Comparison of ENCODE assay signal across 11 cellular contexts in the genomic region with DNA sequence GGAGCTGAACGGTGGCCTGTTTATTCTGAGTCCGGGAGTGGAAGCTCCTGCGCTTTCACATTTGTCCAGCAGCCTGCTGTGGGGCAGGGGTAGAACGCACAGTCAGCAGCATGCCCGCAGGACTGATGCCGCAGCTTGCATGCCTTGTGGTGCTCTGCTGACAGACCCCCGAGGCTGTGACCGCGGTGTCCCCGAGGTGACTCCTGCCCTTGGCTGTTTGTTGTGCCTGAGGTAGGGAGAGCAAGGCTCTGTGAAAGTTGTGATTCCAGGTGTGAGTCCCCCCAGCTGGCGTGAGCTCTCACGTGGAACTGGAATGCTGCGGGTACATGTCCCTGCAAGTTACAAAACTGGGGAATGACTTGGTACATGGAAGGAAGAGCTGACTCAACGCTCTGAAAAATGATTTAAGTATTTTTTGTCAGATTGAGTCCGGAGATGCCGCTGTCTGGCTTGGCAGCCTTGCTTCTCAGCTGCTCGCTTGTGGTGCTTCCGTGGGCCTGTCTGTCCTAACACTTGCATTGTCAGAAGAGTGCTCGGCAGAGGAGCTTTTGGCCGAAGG. TPM values are rescaled to one million over a fixed set of nuclear protein-coding genes. Genes with fewer than 3 reads are reported as not detected.
A peak's percentile ranks its signal among the peaks of the same experiment; 100 is the strongest.
DNase-seq lines count a peak whose midpoint lies in the region; ATAC-seq and TF ChIP-seq lines count a peak whose summit lies in the region.
"Had no signal": no experiment of that assay in that cellular context is flagged by ENCODE, and none has a peak within 500 bp of the region (broad histone marks: within the 10 kb centered on the region; RNA-seq: fewer than 3 reads in every experiment).

No MANE protein-coding gene starts in this region.

- DNase-seq in GM23248 (peak; percentile 76), adrenal gland (peak in 6 of 7 donors; percentile 64 to 87 (median 76)), right cardiac atrium (peak in 1 of 3 donors; percentile 65), sigmoid colon (peak; percentile 65), NCI-H510A (lab: John Stamatoyannopoulos, UW) (no peak), A172 (ENCODE audit: low spot score) (no peak), DMS114 treated with DMSO at 0.1 percent for 48 hours (lab: John Stamatoyannopoulos, UW; ENCODE audit: unreplicated experiment) (no peak)
- DNase-seq: MG63, SW 1271 had no signal

- intact Hi-C loops in adrenal gland (cut with DNase I): no loop called here
- intact Hi-C loops in right cardiac atrium (cut with DNase I): no loop called here
- intact Hi-C loops in sigmoid colon (cut with DNase I): loop anchor here (5.0 kb wide), 1 partner anchor 34 kb away; no protein-coding TSS in a partner anchor

- H3K27me3 ChIP-seq in GM23248 (replicated peaks; ENCODE audit: insufficient read depth) (no peaks in the 10 kb centered on the region), adrenal gland (no peaks in the 10 kb centered on the region), right cardiac atrium (ENCODE audit: control insufficient read depth, insufficient read depth) (no peaks in the 10 kb centered on the region), sigmoid colon (no peaks in the 10 kb centered on the region)
- H3K27me3 ChIP-seq: MG63 had no signal

- H3K4me3 ChIP-seq in GM23248 (no peak overlapping the region), adrenal gland (peak overlapping the region in 1 of 4 donors; percentile 23), right cardiac atrium (ENCODE audit: low read length) (no peak overlapping the region), sigmoid colon (peak overlapping the region in 3 of 4 donors; percentile 5 to 24 (median 9))
- H3K4me3 ChIP-seq: GM12878, MG63 had no signal

- peak overlapping the region; percentile 23; the same call in 1 of the 2 replicates for H3K9ac ChIP-seq in GM23248

- TF ChIP-seq CTCF in adrenal gland (IDR thresholded peaks at IDR 0.05): no peak
- TF ChIP-seq CTCF in sigmoid colon (IDR thresholded peaks at IDR 0.05): no peak

- TF ChIP-seq EP300 in sigmoid colon (IDR thresholded peaks at IDR 0.05): no peak

- peaks cover 98% of the 10 kb centered on the region for H3K79me2 ChIP-seq in GM23248 (ENCODE audit: insufficient read depth)

- H3K9me2 ChIP-seq in GM23248 (ENCODE audit: insufficient read depth): no peaks in the 10 kb centered on the region

- no peak overlapping the region for H3K4me2 ChIP-seq in GM23248 (ENCODE audit: unreplicated experiment)

- peaks cover 22% of the 10 kb centered on the region for H3K4me1 ChIP-seq in GM23248 (ENCODE audit: insufficient read depth)
- peaks cover 57 to 72% of the 10 kb centered on the region in 2 donors for H3K4me1 ChIP-seq in adrenal gland (replicated peaks in 1 of 2)
- H3K4me1 ChIP-seq in right cardiac atrium (ENCODE audit: control insufficient read depth, insufficient read depth, low read length): peaks cover 44% of the 10 kb centered on the region
- peaks cover 0 to 97% (median 96%) of the 10 kb centered on the region in 4 donors for H3K4me1 ChIP-seq in sigmoid colon

- WGBS in GM23248 (ENCODE audit: low coverage in 1 of 2, low lambda C conversion rate in 2 of 2, missing lambda C conversion rate in 2 of 2), 2 experiments: 57 to 59% methylated on average over 20 of the region's 20 CpGs
- WGBS in adrenal gland, 4 donors: 28 to 42% (median 34%) methylated on average over 5 to 20 of the region's 20 CpGs
- 58% methylated on average over 20 of the region's 20 CpGs for WGBS in right cardiac atrium
- 16 to 57% methylated on average over 20 of the region's 20 CpGs for WGBS in sigmoid colon, 2 donors

- ATAC-seq in right cardiac atrium: no peak
- ATAC-seq in HG03342 (IDR thresholded peaks at IDR 0.05; ENCODE audit: unreplicated experiment): no peak
- ATAC-seq: GM12878 had no signal

- peak in 1 of 2 donors; percentile 65 for TF ChIP-seq POLR2A in adrenal gland (IDR thresholded peaks at IDR 0.05)
- no peak for TF ChIP-seq POLR2A in sigmoid colon (IDR thresholded peaks at IDR 0.05)

- no peaks in the 10 kb centered on the region for H3K9me3 ChIP-seq in GM23248 (ENCODE audit: low read depth)
- no peaks in the 10 kb centered on the region for H3K9me3 ChIP-seq in adrenal gland (replicated peaks in 1 of 3)
- H3K9me3 ChIP-seq in right cardiac atrium (ENCODE audit: control insufficient read depth, low read length): no peaks in the 10 kb centered on the region
- no peaks in the 10 kb centered on the region for H3K9me3 ChIP-seq in sigmoid colon
- H3K9me3 ChIP-seq: MG63 had no signal

- H3K36me3 ChIP-seq in GM23248 (ENCODE audit: low read depth) (no peaks in the 10 kb centered on the region), adrenal gland (replicated peaks in 1 of 2) (no peaks in the 10 kb centered on the region), sigmoid colon (no peaks in the 10 kb centered on the region)
- H3K36me3 ChIP-seq: MG63 had no signal

- peak overlapping the region; percentile 41 for H3K27ac ChIP-seq in GM23248
- peak overlapping the region; percentile 58 to 94 (median 80) for H3K27ac ChIP-seq in adrenal gland
- H3K27ac ChIP-seq in right cardiac atrium (ENCODE audit: low read length): peak overlapping the region; percentile 70
- peak overlapping the region; percentile 77 to 92 (median 86) for H3K27ac ChIP-seq in sigmoid colon

- H4K20me1 ChIP-seq in GM23248 (ENCODE audit: insufficient read depth): no peaks in the 10 kb centered on the region

- no peak overlapping the region for H2AFZ ChIP-seq in GM23248

- peaks cover 10% of the 10 kb centered on the region for H3F3A ChIP-seq in GM23248 (ENCODE audit: insufficient read depth)

- in situ Hi-C loops in GM23248 (cut with MboI): no loop called here

RNA-seq across cellular contexts. Expression of a gene that starts 18.1 kb away (rescaled TPM):
- 6.4 and 7.1 TPM in 2 replicates for total RNA-seq in GM23248 (2014; rRNA removed; shearing (Covaris generic))
- polyA plus RNA-seq in GM23248 (2016; fragmentation: Nextera tagmentation; extraction: Ambion mirVana) (7.4 and 7.5 TPM in 2 replicates), adrenal gland (10 to 100 TPM; 29.1 to 98.1 (median 29.3) TPM), right cardiac atrium (26.4 TPM), sigmoid colon (100 to 1,000 TPM in 1 of 3 donors, 10 to 100 TPM in 2; 15.6 to 141 (median 35.4) TPM)
- total RNA-seq in adrenal gland (10 to 100 TPM; 29.5 to 79.1 (median 42.3) TPM), right cardiac atrium (10 to 100 TPM; 28.8 to 36.0 (median 33.9) TPM), sigmoid colon (10 to 100 TPM; 32.9 to 87.5 (median 57.3) TPM)
- total RNA-seq in A172 (2014; rRNA removed; shearing (Covaris generic)): 5.4 and 10.1 TPM in 2 replicates

Comparison
In these comparisons a context has a peak if more than half of its experiments do, and no peak if none do; other contexts are left out.
1. DNase-seq: peak in GM23248 (single experiment), adrenal gland (6 of 7) and sigmoid colon (single experiment); none in NCI-H510A (single experiment), A172 (single experiment) and DMS114 treated with DMSO at 0.1 percent for 48 hours (single experiment).
2. H3K4me3 ChIP-seq: peak in sigmoid colon (3 of 4); none in GM23248 (single experiment) and right cardiac atrium (single experiment).
3. Peak in every context shown above with its lines, with median percentiles within 50 percentile points of each other: H3K27ac ChIP-seq.